18 cellular contexts compared by ENCODE assay signal in genomic region chr1:115182012-115182715, GRCh38.
DNase-seq lines count a peak whose midpoint lies in the region; ATAC-seq, FAIRE-seq and TF ChIP-seq lines count a peak whose summit lies in the region.
"Had no signal": no experiment of that assay in that cellular context is flagged by ENCODE, and none has a peak within 500 bp of the region (broad histone marks: within the 10 kb centered on the region; RNA-seq: fewer than 3 reads in every experiment).

No MANE protein-coding gene starts in this region.

- in situ Hi-C loops in Caki2 (cut with HindIII; ENCODE audit: low pct_unique_long_range_greater_than_20kb, low sequenced_read_pairs), result no loop called here

- peak; percentile 98 for FAIRE-seq in TTC549 (lab: Jason Lieb, UNC)
- FAIRE-seq in GM12891 (lab: Jason Lieb, UNC), result no peak
- FAIRE-seq: H1 had no signal

- no peak for TF ChIP-seq POLR2A in GM12891 (IDR thresholded peaks at IDR 0.05; ENCODE audit: low read depth, low read length)

- peak; percentile 66 for DNase-seq in Caki2 (ENCODE audit: low read depth)
- DNase-seq in HK-2 (ENCODE audit: unreplicated experiment), result peak; percentile 60
- peak; percentile 44 for DNase-seq in left kidney (ENCODE audit: low read depth, low spot score)
- DNase-seq in activated CD8-positive, alpha-beta memory T cell treated with anti-CD3 and anti-CD28 coated beads, Interleukin-2, amount 50 U/mL, for 4 hours, result no peak
- no peak for DNase-seq in GM12891 (ENCODE audit: insufficient read length, low spot score)
- DNase-seq: activated naive CD4-positive, alpha-beta T cell treated with anti-CD3 and anti-CD28 coated beads, Interleukin-2, amount 50 U/mL, for 16 hours; activated T-cell treated with anti-CD3 and anti-CD28 coated beads for 4 hours; BE2C; mesendoderm; NCI-H1930; NCI-H774; sigmoid colon; T-helper 17 cell; upper lobe of left lung had no signal

- ATAC-seq in GM18511 (IDR thresholded peaks at IDR 0.05; ENCODE audit: unreplicated experiment) (no peak), HG02798 (IDR thresholded peaks at IDR 0.05; ENCODE audit: poor library complexity, unreplicated experiment) (no peak)
- ATAC-seq: T-helper 17 cell had no signal

TF ChIP-seq in GM12891, 5 proteins besides CTCF, POLR2A, EP300 and RAD21:
- TF ChIP-seq SPI1 (IDR thresholded peaks at IDR 0.05; ENCODE audit: low read depth, low read length), result no peak

Comparison
In these comparisons a context has a peak if more than half of its experiments do, and no peak if none do; other contexts are left out.
1. DNase-seq: peak in Caki2 (single experiment), HK-2 (single experiment) and left kidney (single experiment); none in activated CD8-positive, alpha-beta memory T cell treated with anti-CD3 and anti-CD28 coated beads, Interleukin-2, amount 50 U/mL, for 4 hours (single experiment) and GM12891 (single experiment).